1 cellular context compared by ENCODE assay signal in genomic region chr16:75024591-75024990, GRCh38.
TF ChIP-seq lines count a peak whose summit lies in the region.

No MANE protein-coding gene starts in this region.

TF ChIP-seq in HepG2, 621 proteins besides CTCF, POLR2A, EP300 and RAD21:
- TF ChIP-seq ZNF362 (CRISPR knock-in tag; IDR thresholded peaks at IDR 0.05; ENCODE audit: borderline replicate concordance) (no peak), ZNF235 (CRISPR knock-in tag; IDR thresholded peaks at IDR 0.05; ENCODE audit: borderline replicate concordance) (no peak), CREB3 (CRISPR knock-in tag; IDR thresholded peaks at IDR 0.05) (no peak), ZNF652 (CRISPR knock-in tag; IDR thresholded peaks at IDR 0.05; ENCODE audit: borderline replicate concordance, low read depth) (no peak), NR0B2 (CRISPR knock-in tag; IDR thresholded peaks at IDR 0.05) (no peak), ZHX1 (CRISPR knock-in tag; IDR thresholded peaks at IDR 0.05; ENCODE audit: low read depth) (no peak), KLF12 (CRISPR knock-in tag; IDR thresholded peaks at IDR 0.05; ENCODE audit: borderline replicate concordance) (no peak), GABPB1 (CRISPR knock-in tag; IDR thresholded peaks at IDR 0.05) (no peak), ZNF264 (CRISPR knock-in tag; IDR thresholded peaks at IDR 0.05) (no peak), ZNF232 (CRISPR knock-in tag; IDR thresholded peaks at IDR 0.05; ENCODE audit: borderline replicate concordance) (no peak), ELF4 (CRISPR knock-in tag; IDR thresholded peaks at IDR 0.05; ENCODE audit: borderline replicate concordance) (no peak), MYC (CRISPR knock-in tag; IDR thresholded peaks at IDR 0.05; ENCODE audit: borderline replicate concordance) (no peak), NR2C2 (CRISPR knock-in tag; IDR thresholded peaks at IDR 0.05; ENCODE audit: borderline replicate concordance) (no peak), ISL2 (CRISPR knock-in tag; IDR thresholded peaks at IDR 0.05) (no peak), SOX13 (IDR thresholded peaks at IDR 0.05) (no peak), SOX13 (CRISPR knock-in tag; conservative IDR thresholded peaks at IDR 0.05 in 1 of 2, IDR thresholded peaks at IDR 0.05 in 1 of 2) (no peak), HNF1B (CRISPR knock-in tag; IDR thresholded peaks at IDR 0.05) (no peak), XRCC5 (optimal IDR thresholded peaks at IDR 0.05; ENCODE audit: low read length) (no peak), GPN1 (CRISPR knock-in tag; IDR thresholded peaks at IDR 0.05; ENCODE audit: borderline replicate concordance) (no peak)
